Comparison of ENCODE assay signal across 19 cellular contexts in genomic region chr2:231646471-231646870, GRCh38. TPM values are rescaled to one million over a fixed set of nuclear protein-coding genes. Genes with fewer than 3 reads are reported as not detected.
A peak's percentile ranks its signal among the peaks of the same experiment; 100 is the strongest.
DNase-seq lines count a peak whose midpoint lies in the region; ATAC-seq and TF ChIP-seq lines count a peak whose summit lies in the region.
"Had no signal": no experiment of that assay in that cellular context is flagged by ENCODE, and none has a peak within 500 bp of the region (broad histone marks: within the 10 kb centered on the region; RNA-seq: fewer than 3 reads in every experiment).

No MANE protein-coding gene starts in this region.

- H3K27ac ChIP-seq in left ventricle myocardium inferior (replicated peaks) (peak overlapping the region; percentile 99), skeletal muscle tissue (ENCODE audit: low read depth, low read length) (peak overlapping the region; percentile 64), brain microvascular endothelial cell (no peak overlapping the region)

- H3K36me3 ChIP-seq in left ventricle myocardium inferior (no peaks in the 10 kb centered on the region), skeletal muscle tissue (ENCODE audit: control insufficient read depth in 3 of 3, insufficient read depth in 3 of 3, low read length in 3 of 3) (no peaks in the 10 kb centered on the region), brain microvascular endothelial cell (replicated peaks) (no peaks in the 10 kb centered on the region)

- H3K9me3 ChIP-seq in left ventricle myocardium inferior (replicated peaks) (no peaks in the 10 kb centered on the region), skeletal muscle tissue (ENCODE audit: control insufficient read depth in 3 of 3, low read length in 3 of 3) (no peaks in the 10 kb centered on the region)

- H3K4me1 ChIP-seq in left ventricle myocardium inferior = peaks cover 51% of the 10 kb centered on the region
- H3K4me1 ChIP-seq in skeletal muscle tissue (ENCODE audit: control insufficient read depth in 3 of 3, insufficient read depth in 3 of 3, low read length in 3 of 3) = peaks cover 37 to 43% (median 43%) of the 10 kb centered on the region in 3 donors

- intact Hi-C loops in left ventricle myocardium inferior (cut with micrococcal nuclease) = no loop called here

- H3K9ac ChIP-seq in skeletal muscle tissue (ENCODE audit: low read depth in 1 of 3, low read length in 3 of 3) = peak overlapping the region in 2 of 3 donors; percentile 0 to 42

- H3K27me3 ChIP-seq in left ventricle myocardium inferior (ENCODE audit: low read depth) = no peaks in the 10 kb centered on the region
- no peaks in the 10 kb centered on the region for H3K27me3 ChIP-seq in skeletal muscle tissue (ENCODE audit: control insufficient read depth in 3 of 3, insufficient read depth in 3 of 3, low read length in 3 of 3)
- no peaks in the 10 kb centered on the region for H3K27me3 ChIP-seq in brain microvascular endothelial cell (replicated peaks)

- TF ChIP-seq CTCF in left ventricle myocardium inferior (IDR thresholded peaks at IDR 0.05; ENCODE audit: borderline replicate concordance) (no peak), brain microvascular endothelial cell (IDR thresholded peaks at IDR 0.05; ENCODE audit: low read depth, low read length, missing control alignments) (no peak)

- in situ Hi-C loops in brain microvascular endothelial cell (cut with HindIII; ENCODE audit: low pct_ligation_motif_present, low sequenced_read_pairs) = no loop called here

- no peak overlapping the region for H3K4me3 ChIP-seq in left ventricle myocardium inferior
- no peak overlapping the region for H3K4me3 ChIP-seq in skeletal muscle tissue (ENCODE audit: low read length in 3 of 3)
- H3K4me3 ChIP-seq in brain microvascular endothelial cell (ENCODE audit: low read depth, low read length) = no peak overlapping the region

- peak; percentile 67 for DNase-seq in HT-29 (ENCODE audit: low spot score)
- DNase-seq in amniotic epithelial cell (ENCODE audit: low read depth) = peak; percentile 43
- no peak for DNase-seq in left ventricle myocardium inferior
- DNase-seq in brain microvascular endothelial cell = no peak
- no peak for DNase-seq in NCI-H526 (lab: John Stamatoyannopoulos, UW)
- DNase-seq: activated CD8-positive, alpha-beta T cell treated with anti-CD3 and anti-CD28 coated beads for 36 hours; activated gamma-delta T cell treated with Interleukin-2 at 50 U/mL for 16 hours; CD4-positive, CD25-positive, alpha-beta regulatory T cell; central memory CD4-positive, alpha-beta T cell; GDM1; HCEC 1CT; NCI-H2227 treated with DMSO at 0.1 percent for 48 hours had no signal

- ATAC-seq in HG02610 (IDR thresholded peaks at IDR 0.05; ENCODE audit: unreplicated experiment) (no peak), GM19463 (IDR thresholded peaks at IDR 0.05; ENCODE audit: unreplicated experiment) (no peak)
- ATAC-seq: activated CD8-positive, alpha-beta T cell treated with anti-CD3 and anti-CD28 coated beads for 36 hours had no signal

RNA-seq across cellular contexts. Expression of gene TEX44, which starts 53.8 kb away (rescaled TPM):
- not detected in 2 replicates for total RNA-seq in HT-29 (2014; rRNA removed; shearing (Covaris generic))
- total RNA-seq in left ventricle myocardium inferior (not detected), skeletal muscle tissue (not detected)
- total RNA-seq: activated CD8-positive, alpha-beta T cell treated with anti-CD3 and anti-CD28 coated beads for 36 hours; CD4-positive, CD25-positive, alpha-beta regulatory T cell; endothelial cell of umbilical vein; HT1080; mononuclear cell; T-helper 2 cell treated with Interferon-gamma antibody and Interleukin-4, amounts not matched to agents 100 ng/mL and 5 ng/mL, for 36 hours had no signal

Comparison
In these comparisons a context has a peak if more than half of its experiments do, and no peak if none do; other contexts are left out.
1. DNase-seq: peak in HT-29 (single experiment) and amniotic epithelial cell (single experiment); none in left ventricle myocardium inferior (single experiment), brain microvascular endothelial cell (single experiment) and NCI-H526 (0 of 2).